In the genomic region with DNA sequence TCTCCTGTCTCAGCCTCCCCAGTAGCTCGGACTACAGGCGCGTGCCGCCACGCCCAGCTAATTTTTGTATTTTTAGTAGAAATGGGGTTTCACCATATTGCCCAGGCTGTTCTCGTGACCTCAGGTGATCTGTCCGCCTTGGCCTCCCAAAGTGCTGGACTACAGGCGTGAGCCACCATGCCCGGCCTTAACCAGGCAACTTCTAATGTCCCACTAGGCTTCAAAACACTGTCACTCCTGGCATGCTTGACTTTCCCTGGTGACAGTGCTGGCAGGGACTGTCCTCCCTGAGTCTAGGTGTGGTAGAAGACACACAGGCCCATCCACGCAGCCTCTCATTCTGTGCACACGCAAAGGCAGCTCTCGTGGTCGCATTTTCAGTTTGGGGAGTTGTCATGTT, we compare ENCODE assay signal across 1 cellular context.
TF ChIP-seq lines count a peak whose summit lies in the region.

No MANE protein-coding gene starts in this region.

TF ChIP-seq in H1, 55 proteins besides CTCF, POLR2A, EP300 and RAD21:
- TF ChIP-seq, protein P1, sequence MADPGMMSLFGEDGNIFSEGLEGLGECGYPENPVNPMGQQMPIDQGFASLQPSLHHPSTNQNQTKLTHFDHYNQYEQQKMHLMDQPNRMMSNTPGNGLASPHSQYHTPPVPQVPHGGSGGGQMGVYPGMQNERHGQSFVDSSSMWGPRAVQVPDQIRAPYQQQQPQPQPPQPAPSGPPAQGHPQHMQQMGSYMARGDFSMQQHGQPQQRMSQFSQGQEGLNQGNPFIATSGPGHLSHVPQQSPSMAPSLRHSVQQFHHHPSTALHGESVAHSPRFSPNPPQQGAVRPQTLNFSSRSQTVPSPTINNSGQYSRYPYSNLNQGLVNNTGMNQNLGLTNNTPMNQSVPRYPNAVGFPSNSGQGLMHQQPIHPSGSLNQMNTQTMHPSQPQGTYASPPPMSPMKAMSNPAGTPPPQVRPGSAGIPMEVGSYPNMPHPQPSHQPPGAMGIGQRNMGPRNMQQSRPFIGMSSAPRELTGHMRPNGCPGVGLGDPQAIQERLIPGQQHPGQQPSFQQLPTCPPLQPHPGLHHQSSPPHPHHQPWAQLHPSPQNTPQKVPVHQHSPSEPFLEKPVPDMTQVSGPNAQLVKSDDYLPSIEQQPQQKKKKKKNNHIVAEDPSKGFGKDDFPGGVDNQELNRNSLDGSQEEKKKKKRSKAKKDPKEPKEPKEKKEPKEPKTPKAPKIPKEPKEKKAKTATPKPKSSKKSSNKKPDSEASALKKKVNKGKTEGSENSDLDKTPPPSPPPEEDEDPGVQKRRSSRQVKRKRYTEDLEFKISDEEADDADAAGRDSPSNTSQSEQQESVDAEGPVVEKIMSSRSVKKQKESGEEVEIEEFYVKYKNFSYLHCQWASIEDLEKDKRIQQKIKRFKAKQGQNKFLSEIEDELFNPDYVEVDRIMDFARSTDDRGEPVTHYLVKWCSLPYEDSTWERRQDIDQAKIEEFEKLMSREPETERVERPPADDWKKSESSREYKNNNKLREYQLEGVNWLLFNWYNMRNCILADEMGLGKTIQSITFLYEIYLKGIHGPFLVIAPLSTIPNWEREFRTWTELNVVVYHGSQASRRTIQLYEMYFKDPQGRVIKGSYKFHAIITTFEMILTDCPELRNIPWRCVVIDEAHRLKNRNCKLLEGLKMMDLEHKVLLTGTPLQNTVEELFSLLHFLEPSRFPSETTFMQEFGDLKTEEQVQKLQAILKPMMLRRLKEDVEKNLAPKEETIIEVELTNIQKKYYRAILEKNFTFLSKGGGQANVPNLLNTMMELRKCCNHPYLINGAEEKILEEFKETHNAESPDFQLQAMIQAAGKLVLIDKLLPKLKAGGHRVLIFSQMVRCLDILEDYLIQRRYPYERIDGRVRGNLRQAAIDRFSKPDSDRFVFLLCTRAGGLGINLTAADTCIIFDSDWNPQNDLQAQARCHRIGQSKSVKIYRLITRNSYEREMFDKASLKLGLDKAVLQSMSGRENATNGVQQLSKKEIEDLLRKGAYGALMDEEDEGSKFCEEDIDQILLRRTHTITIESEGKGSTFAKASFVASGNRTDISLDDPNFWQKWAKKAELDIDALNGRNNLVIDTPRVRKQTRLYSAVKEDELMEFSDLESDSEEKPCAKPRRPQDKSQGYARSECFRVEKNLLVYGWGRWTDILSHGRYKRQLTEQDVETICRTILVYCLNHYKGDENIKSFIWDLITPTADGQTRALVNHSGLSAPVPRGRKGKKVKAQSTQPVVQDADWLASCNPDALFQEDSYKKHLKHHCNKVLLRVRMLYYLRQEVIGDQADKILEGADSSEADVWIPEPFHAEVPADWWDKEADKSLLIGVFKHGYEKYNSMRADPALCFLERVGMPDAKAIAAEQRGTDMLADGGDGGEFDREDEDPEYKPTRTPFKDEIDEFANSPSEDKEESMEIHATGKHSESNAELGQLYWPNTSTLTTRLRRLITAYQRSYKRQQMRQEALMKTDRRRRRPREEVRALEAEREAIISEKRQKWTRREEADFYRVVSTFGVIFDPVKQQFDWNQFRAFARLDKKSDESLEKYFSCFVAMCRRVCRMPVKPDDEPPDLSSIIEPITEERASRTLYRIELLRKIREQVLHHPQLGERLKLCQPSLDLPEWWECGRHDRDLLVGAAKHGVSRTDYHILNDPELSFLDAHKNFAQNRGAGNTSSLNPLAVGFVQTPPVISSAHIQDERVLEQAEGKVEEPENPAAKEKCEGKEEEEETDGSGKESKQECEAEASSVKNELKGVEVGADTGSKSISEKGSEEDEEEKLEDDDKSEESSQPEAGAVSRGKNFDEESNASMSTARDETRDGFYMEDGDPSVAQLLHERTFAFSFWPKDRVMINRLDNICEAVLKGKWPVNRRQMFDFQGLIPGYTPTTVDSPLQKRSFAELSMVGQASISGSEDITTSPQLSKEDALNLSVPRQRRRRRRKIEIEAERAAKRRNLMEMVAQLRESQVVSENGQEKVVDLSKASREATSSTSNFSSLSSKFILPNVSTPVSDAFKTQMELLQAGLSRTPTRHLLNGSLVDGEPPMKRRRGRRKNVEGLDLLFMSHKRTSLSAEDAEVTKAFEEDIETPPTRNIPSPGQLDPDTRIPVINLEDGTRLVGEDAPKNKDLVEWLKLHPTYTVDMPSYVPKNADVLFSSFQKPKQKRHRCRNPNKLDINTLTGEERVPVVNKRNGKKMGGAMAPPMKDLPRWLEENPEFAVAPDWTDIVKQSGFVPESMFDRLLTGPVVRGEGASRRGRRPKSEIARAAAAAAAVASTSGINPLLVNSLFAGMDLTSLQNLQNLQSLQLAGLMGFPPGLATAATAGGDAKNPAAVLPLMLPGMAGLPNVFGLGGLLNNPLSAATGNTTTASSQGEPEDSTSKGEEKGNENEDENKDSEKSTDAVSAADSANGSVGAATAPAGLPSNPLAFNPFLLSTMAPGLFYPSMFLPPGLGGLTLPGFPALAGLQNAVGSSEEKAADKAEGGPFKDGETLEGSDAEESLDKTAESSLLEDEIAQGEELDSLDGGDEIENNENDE (IDR thresholded peaks at IDR 0.05; ENCODE audit: insufficient replicate concordance, low read length), result no peak
- TF ChIP-seq, protein P2, sequence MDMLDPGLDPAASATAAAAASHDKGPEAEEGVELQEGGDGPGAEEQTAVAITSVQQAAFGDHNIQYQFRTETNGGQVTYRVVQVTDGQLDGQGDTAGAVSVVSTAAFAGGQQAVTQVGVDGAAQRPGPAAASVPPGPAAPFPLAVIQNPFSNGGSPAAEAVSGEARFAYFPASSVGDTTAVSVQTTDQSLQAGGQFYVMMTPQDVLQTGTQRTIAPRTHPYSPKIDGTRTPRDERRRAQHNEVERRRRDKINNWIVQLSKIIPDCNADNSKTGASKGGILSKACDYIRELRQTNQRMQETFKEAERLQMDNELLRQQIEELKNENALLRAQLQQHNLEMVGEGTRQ (IDR thresholded peaks at IDR 0.05; ENCODE audit: low read length), result no peak
- no peak for TF ChIP-seq RNF2 (IDR thresholded peaks at IDR 0.05; ENCODE audit: borderline replicate concordance, low read depth, low read length, missing control alignments, poor library complexity, severe bottlenecking)
- TF ChIP-seq JUN (IDR thresholded peaks at IDR 0.05; ENCODE audit: low read depth, low read length), result no peak
- TF ChIP-seq BCL11A (IDR thresholded peaks at IDR 0.05; ENCODE audit: low read depth in 2 of 2, low read length in 2 of 2), result no peak
- TF ChIP-seq SP2 (IDR thresholded peaks at IDR 0.05; ENCODE audit: low read length), result no peak
